ENCODE assay signal across 8 cellular contexts in the genomic region with DNA sequence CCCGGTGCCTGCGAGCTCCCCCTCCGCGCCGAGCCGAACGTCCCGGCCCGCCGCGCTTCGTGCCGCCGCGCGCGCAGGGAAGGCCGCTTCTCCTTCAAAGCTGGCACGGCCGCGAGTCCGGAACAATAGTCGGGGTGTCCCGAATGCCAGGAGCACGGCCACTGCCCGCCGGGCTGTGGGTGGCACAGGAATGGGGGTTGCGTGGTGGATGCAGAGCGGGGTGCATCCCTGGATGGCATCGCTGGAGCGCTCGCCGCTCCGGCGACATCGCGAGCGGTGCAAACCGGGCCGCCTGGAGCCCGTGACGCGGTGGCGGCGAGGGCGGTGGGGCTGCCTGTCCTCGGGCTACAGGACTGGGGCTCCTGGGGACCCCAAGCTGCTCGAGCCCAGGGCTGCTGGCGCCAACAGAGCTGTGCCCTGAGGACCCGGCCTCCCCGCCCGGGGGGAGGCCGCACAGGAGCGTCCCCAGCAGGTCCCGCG. TPM values are rescaled to one million over a fixed set of nuclear protein-coding genes. Genes with fewer than 3 reads are reported as not detected.
DNase-seq lines count a peak whose midpoint lies in the region; ATAC-seq and TF ChIP-seq lines count a peak whose summit lies in the region.

No MANE protein-coding gene starts in this region.

- DNase-seq in NCI-H2196 (lab: John Stamatoyannopoulos, UW; ENCODE audit: unreplicated experiment) (peak; percentile 10), NCI-H2196 treated with DMSO at 0.1 percent for 48 hours (lab: John Stamatoyannopoulos, UW; ENCODE audit: unreplicated experiment) (no peak), activated B cell treated with CpG ODN at 0.5 μM for 24 hours (no peak), foreskin keratinocyte (peak in 1 of 2 donors; percentile 65), ovary (peak in 1 of 5 donors; percentile 57), DMS153 treated with DMSO at 0.1 percent for 48 hours (lab: John Stamatoyannopoulos, UW; ENCODE audit: unreplicated experiment) (no peak), NCI-H510A (lab: John Stamatoyannopoulos, UW) (no peak)

- peaks cover 33% of the 10 kb centered on the region for H3K4me1 Mint-ChIP-seq in activated B cell treated with CpG ODN at 0.5 μM for 24 hours

- no peak for TF ChIP-seq POLR2A in ovary (IDR thresholded peaks at IDR 0.05)

- H3K9me3 ChIP-seq in ovary = no peaks in the 10 kb centered on the region

- no peak overlapping the region for H3K27ac Mint-ChIP-seq in activated B cell treated with CpG ODN at 0.5 μM for 24 hours

- WGBS in ovary, 3 donors = 0% methylated on average over 7 to 56 of the region's 56 CpGs

- H3K4me1 ChIP-seq in foreskin keratinocyte (no peaks in the 10 kb centered on the region), ovary (ENCODE audit: insufficient read depth) (peaks cover 21% of the 10 kb centered on the region)

- CTCF ChIA-PET in activated B cell treated with CpG ODN at 0.5 μM for 24 hours (lab: Charles Lee) = no interaction called here

- H3K4me3 Mint-ChIP-seq in activated B cell treated with CpG ODN at 0.5 μM for 24 hours = peak overlapping the region; percentile 93

- TF ChIP-seq CTCF in activated B cell treated with CpG ODN at 0.5 μM for 24 hours (IDR thresholded peaks at IDR 0.05) (no peak), foreskin keratinocyte (conservative IDR thresholded peaks at IDR 0.05) (no peak), ovary (IDR thresholded peaks at IDR 0.05) (no peak)

- POLR2A ChIA-PET in activated B cell treated with CpG ODN at 0.5 μM for 24 hours (lab: Charles Lee) = interaction anchor here (0.6 to 1.3 kb wide), 2 partner anchors 11 to 27 kb away, joined by 3 to 5 read pairs; no protein-coding TSS in a partner anchor

- H3K36me3 ChIP-seq in ovary = no peaks in the 10 kb centered on the region

- TF ChIP-seq EP300 in ovary (IDR thresholded peaks at IDR 0.05) = no peak

- ATAC-seq in HG02885 (IDR thresholded peaks at IDR 0.05; ENCODE audit: poor library complexity, unreplicated experiment) = peak; percentile 37
- peak; percentile 36 for ATAC-seq in activated B cell treated with CpG ODN at 0.5 μM for 24 hours (ENCODE audit: low read depth)
- peak; percentile 6 for ATAC-seq in foreskin keratinocyte

- H3K27ac ChIP-seq in foreskin keratinocyte (no peak overlapping the region), ovary (peak overlapping the region in 1 of 2 donors; percentile 44)

- peak overlapping the region; percentile 92 for H3K4me3 ChIP-seq in ovary

- H3K27me3 ChIP-seq in foreskin keratinocyte (peaks cover 64% of the 10 kb centered on the region), ovary (peaks cover 3% of the 10 kb centered on the region)

- peaks cover 2% of the 10 kb centered on the region for H3K36me3 Mint-ChIP-seq in activated B cell treated with CpG ODN at 0.5 μM for 24 hours (ENCODE audit: low read depth)

- intact Hi-C loops in activated B cell treated with CpG ODN at 0.5 μM for 24 hours (cut with micrococcal nuclease) (no loop called here), ovary (cut with DNase I) (no loop called here)

- peaks cover 4% of the 10 kb centered on the region for H3K9me3 Mint-ChIP-seq in activated B cell treated with CpG ODN at 0.5 μM for 24 hours

- H3K27me3 Mint-ChIP-seq in activated B cell treated with CpG ODN at 0.5 μM for 24 hours = peaks cover 46% of the 10 kb centered on the region

RNA-seq across cellular contexts. Expression of a gene that starts 1.1 kb away (rescaled TPM):
- total RNA-seq in activated B cell treated with CpG ODN at 0.5 μM for 24 hours = 0.34 and 0.67 TPM in 2 replicates
- 2.1 and 2.8 TPM in 2 replicates for total RNA-seq in foreskin keratinocyte
- polyA plus RNA-seq in foreskin keratinocyte = 0.40 and 0.57 TPM in 2 replicates
- total RNA-seq in ovary = 1 to 10 TPM; 1.3 to 6.3 (median 3.9) TPM
- 1 to 10 TPM in 1 of 2 donors, under 1 TPM in 1; 0.92 to 2.2 TPM for polyA plus RNA-seq in ovary
